In the genomic region with DNA sequence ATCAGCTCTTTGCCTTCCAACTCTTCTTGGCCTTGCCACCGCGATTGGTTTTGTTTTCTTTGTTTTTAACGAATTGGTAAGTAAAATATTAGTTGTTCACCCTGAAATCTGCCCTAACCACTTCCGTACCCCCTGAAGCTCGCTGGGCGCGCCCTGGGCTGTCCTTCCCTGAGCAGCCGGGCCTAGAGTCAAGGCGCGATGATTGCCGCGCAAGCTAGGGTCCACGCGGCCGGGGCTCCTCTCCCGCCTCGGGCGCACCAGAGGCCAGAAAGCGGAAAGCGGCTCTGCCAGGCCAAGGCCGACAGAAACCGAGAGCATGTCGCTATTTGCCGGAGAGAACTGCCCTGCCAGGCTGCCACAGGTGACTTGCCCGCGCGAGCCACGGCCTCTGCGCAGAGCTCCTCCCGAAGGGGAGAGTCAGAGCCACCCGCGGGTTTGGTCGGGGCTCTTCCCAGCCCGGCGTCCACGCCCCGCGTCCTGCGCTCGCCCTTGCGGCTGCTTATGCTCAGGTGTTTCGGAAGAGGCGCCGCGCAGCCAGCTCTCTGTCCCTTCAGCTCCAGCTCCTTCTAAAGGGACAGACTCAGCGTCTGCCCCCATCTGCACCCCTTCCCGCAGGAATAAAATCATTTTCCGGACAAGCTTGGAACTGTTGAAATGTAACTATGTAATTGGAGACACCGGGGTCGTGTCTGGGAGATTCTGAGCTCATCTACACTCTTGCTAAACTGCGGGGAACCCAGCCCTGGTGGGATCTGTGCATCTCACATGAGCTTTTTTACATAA, we compare ENCODE assay signal across 26 cellular contexts. TPM values are rescaled to one million over a fixed set of nuclear protein-coding genes. Genes with fewer than 3 reads are reported as not detected.
DNase-seq lines count a peak whose midpoint lies in the region; ATAC-seq and TF ChIP-seq lines count a peak whose summit lies in the region.
"Had no signal": no experiment of that assay in that cellular context is flagged by ENCODE, and none has a peak within 500 bp of the region (broad histone marks: within the 10 kb centered on the region; RNA-seq: fewer than 3 reads in every experiment).

No MANE protein-coding gene starts in this region.

- peaks cover 87% of the 10 kb centered on the region for H3K27me3 Mint-ChIP-seq in activated T-cell treated with anti-CD3 and anti-CD28 coated beads, Interleukin-2, amount 50 U/mL, for 72 hours (ENCODE audit: low read depth)

- H3K27me3 ChIP-seq in duodenal mucosa (ENCODE audit: control insufficient read depth in 1 of 2, insufficient read depth in 2 of 2, low read length in 2 of 2) (peaks cover 29 to 35% of the 10 kb centered on the region in 2 donors), muscle layer of duodenum (ENCODE audit: low read depth, low read length) (peaks cover 57% of the 10 kb centered on the region), transverse colon (peaks cover 92% of the 10 kb centered on the region), MG63 (peaks cover 23% of the 10 kb centered on the region)

- WGBS in transverse colon (ENCODE audit: low coverage in 1 of 2), 2 donors, result 3 to 8% methylated on average over 3 to 51 of the region's 51 CpGs

- H3K4me1 ChIP-seq in duodenal mucosa (ENCODE audit: control insufficient read depth in 1 of 2, insufficient read depth in 2 of 2, low read length in 2 of 2), result peaks cover 31 to 37% of the 10 kb centered on the region in 2 donors
- H3K4me1 ChIP-seq in muscle layer of duodenum (ENCODE audit: control insufficient read depth in 1 of 2, insufficient read depth in 2 of 2, low read length in 2 of 2), result peaks cover 0 to 37% of the 10 kb centered on the region in 2 donors
- peaks cover 4 to 56% (median 26%) of the 10 kb centered on the region in 4 donors for H3K4me1 ChIP-seq in transverse colon

- H3K27ac Mint-ChIP-seq in activated T-cell treated with anti-CD3 and anti-CD28 coated beads, Interleukin-2, amount 50 U/mL, for 72 hours, result no peak overlapping the region
- H3K27ac Mint-ChIP-seq: activated naive CD4-positive, alpha-beta T cell treated with anti-CD3 and anti-CD28 coated beads for 36 hours; CD4-positive, CD25-positive, alpha-beta regulatory T cell had no signal

- H3K36me3 ChIP-seq in duodenal mucosa (ENCODE audit: control insufficient read depth in 1 of 2, insufficient read depth in 2 of 2, low read length in 2 of 2), result no peaks in the 10 kb centered on the region
- no peaks in the 10 kb centered on the region for H3K36me3 ChIP-seq in muscle layer of duodenum (ENCODE audit: control insufficient read depth in 1 of 2, insufficient read depth in 2 of 2, low read length in 2 of 2)
- no peaks in the 10 kb centered on the region for H3K36me3 ChIP-seq in transverse colon
- no peaks in the 10 kb centered on the region for H3K36me3 ChIP-seq in MG63
- H3K36me3 ChIP-seq: esophagus muscularis mucosa, left ventricle myocardium inferior had no signal

- H3K27ac ChIP-seq in duodenal mucosa (ENCODE audit: low read depth, low read length) (peak overlapping the region; percentile 63), muscle layer of duodenum (ENCODE audit: low read length) (peak overlapping the region; percentile 67), transverse colon (peak overlapping the region; percentile 84 to 97 (median 92))
- H3K27ac ChIP-seq: esophagus muscularis mucosa, left ventricle myocardium inferior, RWPE1 had no signal

- in situ Hi-C loops in transverse colon (cut with MboI; ENCODE audit: low pct_ligation_motif_present in 1 of 4, low pct_unique_long_range_greater_than_20kb in 1 of 4, low sequenced_read_pairs in 3 of 4), result loop anchor here (10.0 to 25.0 kb wide), 4 partner anchors 438 to 1021 kb away; no protein-coding TSS in a partner anchor

- no peak for ATAC-seq in activated T-cell treated with anti-CD3 and anti-CD28 coated beads, Interleukin-2, amount 50 U/mL, for 72 hours (replicated peaks in 1 of 2)

- H3K9me3 ChIP-seq in duodenal mucosa (ENCODE audit: control insufficient read depth in 1 of 2, low read length in 2 of 2), result no peaks in the 10 kb centered on the region
- no peaks in the 10 kb centered on the region for H3K9me3 ChIP-seq in muscle layer of duodenum (ENCODE audit: control insufficient read depth in 1 of 2, low read length in 2 of 2)
- H3K9me3 ChIP-seq in transverse colon, result no peaks in the 10 kb centered on the region
- H3K9me3 ChIP-seq in MG63, result no peaks in the 10 kb centered on the region
- H3K9me3 ChIP-seq: esophagus muscularis mucosa, left ventricle myocardium inferior had no signal

- H3K36me3 Mint-ChIP-seq in activated T-cell treated with anti-CD3 and anti-CD28 coated beads, Interleukin-2, amount 50 U/mL, for 72 hours (ENCODE audit: insufficient read depth in 2 of 2), result no peaks in the 10 kb centered on the region

- no peak for DNase-seq in activated T-cell treated with anti-CD3 and anti-CD28 coated beads, Interleukin-2, amount 50 U/mL, for 72 hours
- DNase-seq in activated T-cell treated with anti-CD3 and anti-CD28 coated beads, Interleukin-2, amount 50 U/mL, for 48 hours, result no peak
- peak; percentile 58 for DNase-seq in transverse colon
- DNase-seq in MG63, result no peak
- no peak for DNase-seq in stimulated activated CD4-positive, alpha-beta T cell treated with anti-CD3 and anti-CD28 coated beads, Interleukin-4, amount 100 ng/mL, for 4 hours
- no peak for DNase-seq in NCI-H82 treated with DMSO at 0.1 percent for 48 hours (lab: John Stamatoyannopoulos, UW; ENCODE audit: unreplicated experiment)
- DNase-seq: activated CD4-positive, alpha-beta T cell treated with anti-CD3 and anti-CD28 coated beads for 4 hours; activated naive CD4-positive, alpha-beta T cell treated with anti-CD3 and anti-CD28 coated beads for 36 hours; activated T-cell treated with anti-CD3 and anti-CD28 coated beads for 4 hours; anterior cingulate cortex; CD4-positive, CD25-positive, alpha-beta regulatory T cell; central memory CD4-positive, alpha-beta T cell; DMS153; KG1; left ventricle myocardium inferior; NCI-H1092; NCI-H2029; stimulated activated CD4-positive, alpha-beta T cell treated with anti-CD3 and anti-CD28 coated beads, Interleukin-2, amount 100 ng/mL, for 48 hours had no signal

- peak overlapping the region; percentile 52 to 53 for H3K4me3 Mint-ChIP-seq in activated T-cell treated with anti-CD3 and anti-CD28 coated beads, Interleukin-2, amount 50 U/mL, for 72 hours
- H3K4me3 Mint-ChIP-seq: activated naive CD4-positive, alpha-beta T cell treated with anti-CD3 and anti-CD28 coated beads for 36 hours; CD4-positive, CD25-positive, alpha-beta regulatory T cell had no signal

- peak overlapping the region; percentile 88 to 89 for H3K9ac ChIP-seq in duodenal mucosa (ENCODE audit: low read depth in 1 of 2, low read length in 2 of 2)

- TF ChIP-seq POLR2A in transverse colon (IDR thresholded peaks at IDR 0.05), result peak; percentile 53

- H3K4me3 ChIP-seq in duodenal mucosa (ENCODE audit: low read depth in 1 of 2, low read length in 2 of 2) (peak overlapping the region; percentile 62 to 74), muscle layer of duodenum (ENCODE audit: low read depth in 1 of 2, low read length in 2 of 2) (no peak overlapping the region), transverse colon (peak overlapping the region; percentile 15 to 61 (median 60)), MG63 (no peak overlapping the region)
- H3K4me3 ChIP-seq: esophagus muscularis mucosa, left ventricle myocardium inferior had no signal

- intact Hi-C loops in transverse colon (cut with DNase I; ENCODE audit: low total_unique reads), result no loop called here

- no peak for TF ChIP-seq CTCF in transverse colon (IDR thresholded peaks at IDR 0.05)

- no peaks in the 10 kb centered on the region for H3K9me3 Mint-ChIP-seq in activated T-cell treated with anti-CD3 and anti-CD28 coated beads, Interleukin-2, amount 50 U/mL, for 72 hours
- H3K9me3 Mint-ChIP-seq: activated naive CD4-positive, alpha-beta T cell treated with anti-CD3 and anti-CD28 coated beads for 36 hours had no signal

- no peak for TF ChIP-seq EP300 in transverse colon (IDR thresholded peaks at IDR 0.05; ENCODE audit: low read depth)

- peaks cover 29% of the 10 kb centered on the region for H3K4me1 Mint-ChIP-seq in activated T-cell treated with anti-CD3 and anti-CD28 coated beads, Interleukin-2, amount 50 U/mL, for 72 hours (ENCODE audit: low read depth)

RNA-seq across cellular contexts. Expression of a gene that starts 6.7 kb away (rescaled TPM):
- total RNA-seq in activated T-cell treated with anti-CD3 and anti-CD28 coated beads, Interleukin-2, amount 50 U/mL, for 72 hours, result not detected
- total RNA-seq in transverse colon, result 100 to 1,000 TPM; 119 to 199 (median 136) TPM
- total RNA-seq in MG63 (2014; rRNA removed; shearing (Covaris generic); ENCODE audit: low replicate concordance), result 0.07 TPM in 1 of 2 replicates, not detected in the other
- total RNA-seq: activated naive CD4-positive, alpha-beta T cell treated with anti-CD3 and anti-CD28 coated beads for 36 hours; CD4-positive, CD25-positive, alpha-beta regulatory T cell; left ventricle myocardium inferior; myocyte; NCI-H460; skeletal muscle tissue; subcutaneous adipose tissue had no signal

RNA-seq across cellular contexts. Expression of a gene that starts 12.7 kb away (rescaled TPM):
- not detected for total RNA-seq in activated T-cell treated with anti-CD3 and anti-CD28 coated beads, Interleukin-2, amount 50 U/mL, for 72 hours
- 100 to 1,000 TPM; 124 to 265 (median 168) TPM for total RNA-seq in transverse colon
- total RNA-seq in MG63 (2014; rRNA removed; shearing (Covaris generic); ENCODE audit: low replicate concordance), result not detected in 2 replicates
- total RNA-seq: activated naive CD4-positive, alpha-beta T cell treated with anti-CD3 and anti-CD28 coated beads for 36 hours; CD4-positive, CD25-positive, alpha-beta regulatory T cell; esophagus muscularis mucosa; left ventricle myocardium inferior; myocyte; NCI-H460; skeletal muscle tissue had no signal

RNA-seq across cellular contexts. Expression of a gene that starts 56.0 kb away (rescaled TPM):
- not detected for total RNA-seq in activated T-cell treated with anti-CD3 and anti-CD28 coated beads, Interleukin-2, amount 50 U/mL, for 72 hours
- total RNA-seq in transverse colon, result under 1 TPM in 1 of 4 donors, not detected in 3; 0.16 TPM
- not detected in 2 replicates for total RNA-seq in MG63 (2014; rRNA removed; shearing (Covaris generic); ENCODE audit: low replicate concordance)
- total RNA-seq: activated naive CD4-positive, alpha-beta T cell treated with anti-CD3 and anti-CD28 coated beads for 36 hours; CD4-positive, CD25-positive, alpha-beta regulatory T cell; esophagus muscularis mucosa; left ventricle myocardium inferior; myocyte; NCI-H460; skeletal muscle tissue; subcutaneous adipose tissue had no signal

Comparison
In these comparisons a context has a peak if more than half of its experiments do, and no peak if none do; other contexts are left out.
1. H3K4me3 ChIP-seq: peak in duodenal mucosa (2 of 2) and transverse colon (4 of 4); none in muscle layer of duodenum (0 of 2) and MG63 (single experiment).
2. RNA of a gene that starts 6.7 kb away (total RNA-seq): 119 to 199 TPM in transverse colon; 0.07 TPM in MG63 and not detected in activated T-cell treated with anti-CD3 and anti-CD28 coated beads, Interleukin-2, amount 50 U/mL, for 72 hours; every median in the first group is over 100 times any median in the second.
3. RNA of a gene that starts 12.7 kb away (total RNA-seq): 124 to 265 TPM in transverse colon; not detected in activated T-cell treated with anti-CD3 and anti-CD28 coated beads, Interleukin-2, amount 50 U/mL, for 72 hours and not detected in MG63; every median in the first group is over 100 times any median in the second.
4. Peak in every context shown above with its lines, with median percentiles within 50 percentile points of each other: H3K27ac ChIP-seq.